In the genomic region with DNA sequence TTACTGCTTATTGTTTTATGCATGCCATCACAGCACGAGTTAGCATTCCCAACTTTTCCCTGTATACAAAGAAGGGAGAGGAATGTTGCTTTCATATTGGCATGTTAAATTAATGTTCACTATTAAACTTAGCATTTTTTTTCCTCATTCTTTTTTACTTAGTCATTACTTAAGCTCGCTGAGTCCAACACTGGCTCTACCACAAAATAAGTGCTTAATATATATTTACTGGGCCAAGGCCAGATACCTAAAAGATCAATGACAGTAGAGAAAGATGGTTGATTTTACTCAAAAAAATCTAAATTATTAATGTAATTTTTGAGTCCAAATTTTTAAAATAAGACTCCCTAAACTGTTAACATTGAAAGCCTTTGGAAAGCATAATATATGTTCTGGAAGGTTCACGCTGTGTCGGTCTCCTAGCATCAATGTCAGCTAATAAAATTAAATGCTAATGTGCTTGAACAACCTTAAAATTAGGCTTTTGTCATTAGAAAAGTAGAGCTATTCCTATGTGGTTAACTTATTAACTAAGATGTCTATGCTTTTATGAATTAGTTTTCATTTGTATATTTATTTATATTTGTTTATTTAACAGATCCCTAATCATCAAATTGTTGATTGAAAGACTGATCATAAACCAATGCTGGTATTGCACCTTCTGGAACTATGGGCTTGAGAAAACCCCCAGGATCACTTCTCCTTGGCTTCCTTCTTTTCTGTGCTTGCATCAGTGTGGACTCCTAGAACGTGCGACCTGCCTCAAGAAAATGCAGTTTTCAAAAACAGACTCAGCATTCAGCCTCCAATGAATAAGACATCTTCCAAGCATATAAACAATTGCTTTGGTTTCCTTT, we compare ENCODE assay signal across 1 cellular context.
A peak's percentile ranks its signal among the peaks of the same experiment; 100 is the strongest.
TF ChIP-seq lines count a peak whose summit lies in the region.

No MANE protein-coding gene starts in this region.

TF ChIP-seq in SK-N-SH, 30 proteins besides CTCF, POLR2A, EP300 and RAD21 (continued from another document):
- no peak for TF ChIP-seq TEAD4 (IDR thresholded peaks at IDR 0.05; ENCODE audit: borderline replicate concordance, insufficient read depth)
- TF ChIP-seq RCOR1 (IDR thresholded peaks at IDR 0.05; ENCODE audit: low read length), result no peak
- no peak for TF ChIP-seq RFX5 (IDR thresholded peaks at IDR 0.05; ENCODE audit: low read length)
- TF ChIP-seq MXI1 (IDR thresholded peaks at IDR 0.05; ENCODE audit: low read depth, low read length), result no peak
- no peak for TF ChIP-seq YY1 (IDR thresholded peaks at IDR 0.05; ENCODE audit: low read depth)
- no peak for TF ChIP-seq GABPA (IDR thresholded peaks at IDR 0.05; ENCODE audit: low read depth)
- TF ChIP-seq FOXM1 (IDR thresholded peaks at IDR 0.05; ENCODE audit: low read depth), result no peak
- TF ChIP-seq, protein P1, sequence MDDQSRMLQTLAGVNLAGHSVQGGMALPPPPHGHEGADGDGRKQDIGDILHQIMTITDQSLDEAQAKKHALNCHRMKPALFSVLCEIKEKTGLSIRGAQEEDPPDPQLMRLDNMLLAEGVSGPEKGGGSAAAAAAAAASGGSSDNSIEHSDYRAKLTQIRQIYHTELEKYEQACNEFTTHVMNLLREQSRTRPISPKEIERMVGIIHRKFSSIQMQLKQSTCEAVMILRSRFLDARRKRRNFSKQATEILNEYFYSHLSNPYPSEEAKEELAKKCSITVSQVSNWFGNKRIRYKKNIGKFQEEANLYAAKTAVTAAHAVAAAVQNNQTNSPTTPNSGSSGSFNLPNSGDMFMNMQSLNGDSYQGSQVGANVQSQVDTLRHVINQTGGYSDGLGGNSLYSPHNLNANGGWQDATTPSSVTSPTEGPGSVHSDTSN (IDR thresholded peaks at IDR 0.05), result peak; percentile 19; the same call in 1 of the 2 replicates
- no peak for TF ChIP-seq USF2 (IDR thresholded peaks at IDR 0.05; ENCODE audit: borderline replicate concordance, low read depth, low read length)
- no peak for TF ChIP-seq SMC3 (IDR thresholded peaks at IDR 0.05; ENCODE audit: low read depth, low read length)
- TF ChIP-seq, protein P2, sequence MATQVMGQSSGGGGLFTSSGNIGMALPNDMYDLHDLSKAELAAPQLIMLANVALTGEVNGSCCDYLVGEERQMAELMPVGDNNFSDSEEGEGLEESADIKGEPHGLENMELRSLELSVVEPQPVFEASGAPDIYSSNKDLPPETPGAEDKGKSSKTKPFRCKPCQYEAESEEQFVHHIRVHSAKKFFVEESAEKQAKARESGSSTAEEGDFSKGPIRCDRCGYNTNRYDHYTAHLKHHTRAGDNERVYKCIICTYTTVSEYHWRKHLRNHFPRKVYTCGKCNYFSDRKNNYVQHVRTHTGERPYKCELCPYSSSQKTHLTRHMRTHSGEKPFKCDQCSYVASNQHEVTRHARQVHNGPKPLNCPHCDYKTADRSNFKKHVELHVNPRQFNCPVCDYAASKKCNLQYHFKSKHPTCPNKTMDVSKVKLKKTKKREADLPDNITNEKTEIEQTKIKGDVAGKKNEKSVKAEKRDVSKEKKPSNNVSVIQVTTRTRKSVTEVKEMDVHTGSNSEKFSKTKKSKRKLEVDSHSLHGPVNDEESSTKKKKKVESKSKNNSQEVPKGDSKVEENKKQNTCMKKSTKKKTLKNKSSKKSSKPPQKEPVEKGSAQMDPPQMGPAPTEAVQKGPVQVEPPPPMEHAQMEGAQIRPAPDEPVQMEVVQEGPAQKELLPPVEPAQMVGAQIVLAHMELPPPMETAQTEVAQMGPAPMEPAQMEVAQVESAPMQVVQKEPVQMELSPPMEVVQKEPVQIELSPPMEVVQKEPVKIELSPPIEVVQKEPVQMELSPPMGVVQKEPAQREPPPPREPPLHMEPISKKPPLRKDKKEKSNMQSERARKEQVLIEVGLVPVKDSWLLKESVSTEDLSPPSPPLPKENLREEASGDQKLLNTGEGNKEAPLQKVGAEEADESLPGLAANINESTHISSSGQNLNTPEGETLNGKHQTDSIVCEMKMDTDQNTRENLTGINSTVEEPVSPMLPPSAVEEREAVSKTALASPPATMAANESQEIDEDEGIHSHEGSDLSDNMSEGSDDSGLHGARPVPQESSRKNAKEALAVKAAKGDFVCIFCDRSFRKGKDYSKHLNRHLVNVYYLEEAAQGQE (IDR thresholded peaks at IDR 0.05; ENCODE audit: low read depth, low read length), result no peak
- no peak for TF ChIP-seq TAF1 (IDR thresholded peaks at IDR 0.05; ENCODE audit: borderline replicate concordance, low read depth, low read length)
- no peak for TF ChIP-seq SIN3A (IDR thresholded peaks at IDR 0.05; ENCODE audit: borderline replicate concordance, low read depth, low read length)
- no peak for TF ChIP-seq EZH2phosphoT487 (IDR thresholded peaks at IDR 0.05; ENCODE audit: borderline replicate concordance, low read depth)
- peak; percentile 37; the same call in 1 of the 2 replicates for TF ChIP-seq FOSL2 (IDR thresholded peaks at IDR 0.05; ENCODE audit: borderline replicate concordance, low read depth)
- no peak for TF ChIP-seq MEF2A (IDR thresholded peaks at IDR 0.05; ENCODE audit: borderline replicate concordance, low read depth)
- TF ChIP-seq ZBTB33 (IDR thresholded peaks at IDR 0.05; ENCODE audit: borderline replicate concordance, low read depth), result no peak
- TF ChIP-seq, protein P3, sequence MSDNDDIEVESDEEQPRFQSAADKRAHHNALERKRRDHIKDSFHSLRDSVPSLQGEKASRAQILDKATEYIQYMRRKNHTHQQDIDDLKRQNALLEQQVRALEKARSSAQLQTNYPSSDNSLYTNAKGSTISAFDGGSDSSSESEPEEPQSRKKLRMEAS (IDR thresholded peaks at IDR 0.05; ENCODE audit: low read depth), result no peak
- no peak for TF ChIP-seq USF1 (IDR thresholded peaks at IDR 0.05; ENCODE audit: borderline replicate concordance, low read depth)
- TF ChIP-seq TCF12 (IDR thresholded peaks at IDR 0.05), result peak; percentile 37; the same call in 1 of the 2 replicates
- no peak for TF ChIP-seq GATA2 (CRISPR knock-in tag; IDR thresholded peaks at IDR 0.05)
- no peak for TF ChIP-seq CHD2 (IDR thresholded peaks at IDR 0.05; ENCODE audit: low read length, partially characterized antibody)
- peak; percentile 61 for TF ChIP-seq JUND (IDR thresholded peaks at IDR 0.05)
- TF ChIP-seq FOXJ3 (CRISPR knock-in tag; IDR thresholded peaks at IDR 0.05), result no peak
